ENCODE assay signal across 1 cellular context in the genomic region with DNA sequence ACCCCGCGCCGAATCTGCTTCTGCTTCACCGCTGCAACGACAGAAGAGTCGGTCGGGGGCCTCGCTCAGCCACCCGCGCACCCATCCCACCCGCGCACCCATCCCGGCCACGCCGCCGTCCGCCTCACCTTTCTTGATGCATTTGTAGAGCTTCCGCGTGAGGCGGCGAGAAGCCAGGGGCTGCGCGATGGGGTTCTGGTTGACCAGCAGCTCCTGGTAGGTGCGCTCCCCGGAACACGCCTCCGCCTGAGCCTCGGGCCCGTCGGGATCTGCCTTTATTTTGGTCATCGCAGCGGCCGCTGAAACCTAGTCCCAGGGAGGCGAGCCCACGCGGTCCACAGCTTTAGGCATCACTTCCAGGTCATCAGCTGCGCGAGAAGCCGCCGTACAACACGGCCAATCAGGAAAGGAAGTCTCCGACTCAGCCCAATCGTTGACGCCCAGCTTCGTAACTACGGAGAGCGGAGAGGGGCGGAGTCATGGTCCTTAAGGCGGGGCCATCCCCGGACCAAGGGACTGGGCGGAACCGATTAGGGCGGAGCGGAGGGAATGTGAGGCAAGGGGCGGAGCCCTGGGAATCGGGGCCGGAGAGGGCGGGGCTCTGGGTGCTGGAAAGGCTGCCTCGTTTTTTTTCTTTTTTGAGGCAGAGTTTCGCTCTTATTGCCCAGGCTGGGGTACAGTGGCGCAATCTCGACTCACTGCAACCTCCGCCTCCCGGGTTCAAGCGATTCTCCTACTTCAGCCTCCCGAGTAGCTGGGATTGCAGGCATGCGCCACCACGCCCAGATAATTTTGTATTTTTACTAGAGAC.
TF ChIP-seq lines count a peak whose summit lies in the region.

Gene NHP2, minus strand, starts transcription at position 356 of the 811 bp plus-strand sequence. Its CDS starts 68 bp downstream, at position 288.

TF ChIP-seq in K562, 482 proteins besides CTCF, POLR2A, EP300 and RAD21 (continued from another document and continues in another):
- TF ChIP-seq, protein P1, sequence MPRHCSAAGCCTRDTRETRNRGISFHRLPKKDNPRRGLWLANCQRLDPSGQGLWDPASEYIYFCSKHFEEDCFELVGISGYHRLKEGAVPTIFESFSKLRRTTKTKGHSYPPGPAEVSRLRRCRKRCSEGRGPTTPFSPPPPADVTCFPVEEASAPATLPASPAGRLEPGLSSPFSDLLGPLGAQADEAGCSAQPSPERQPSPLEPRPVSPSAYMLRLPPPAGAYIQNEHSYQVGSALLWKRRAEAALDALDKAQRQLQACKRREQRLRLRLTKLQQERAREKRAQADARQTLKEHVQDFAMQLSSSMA (CRISPR knock-in tag; IDR thresholded peaks at IDR 0.05): no peak
- TF ChIP-seq GMEB1 (CRISPR knock-in tag; IDR thresholded peaks at IDR 0.05) (peak; percentile 24; the same call in 1 of the 2 replicates), KLF16 (IDR thresholded peaks at IDR 0.05) (peak; percentile 64; the same call in 1 of the 2 replicates), DIDO1 (tag; IDR thresholded peaks at IDR 0.05; ENCODE audit: low read depth) (peak; percentile 81; the same call in 1 of the 2 replicates), SIN3B (IDR thresholded peaks at IDR 0.05; ENCODE audit: low read depth) (peak; percentile 91), CHD7 (IDR thresholded peaks at IDR 0.05; ENCODE audit: low read depth, low read length) (no peak), ZNF311 (CRISPR knock-in tag; IDR thresholded peaks at IDR 0.05) (no peak), THRA (IDR thresholded peaks at IDR 0.05) (no peak), ZKSCAN3 (CRISPR knock-in tag; IDR thresholded peaks at IDR 0.05) (no peak), ZNF75A (CRISPR knock-in tag; IDR thresholded peaks at IDR 0.05) (no peak), DACH1 (IDR thresholded peaks at IDR 0.05; ENCODE audit: partially characterized antibody) (peak; percentile 70), SMARCE1 (IDR thresholded peaks at IDR 0.05) (no peak), SETDB1 (IDR thresholded peaks at IDR 0.05; ENCODE audit: low read length) (no peak), EZH2 (IDR thresholded peaks at IDR 0.05; ENCODE audit: borderline replicate concordance, low read depth, low read length) (no peak), TRIM24 (IDR thresholded peaks at IDR 0.05) (no peak)
- TF ChIP-seq, protein P2, sequence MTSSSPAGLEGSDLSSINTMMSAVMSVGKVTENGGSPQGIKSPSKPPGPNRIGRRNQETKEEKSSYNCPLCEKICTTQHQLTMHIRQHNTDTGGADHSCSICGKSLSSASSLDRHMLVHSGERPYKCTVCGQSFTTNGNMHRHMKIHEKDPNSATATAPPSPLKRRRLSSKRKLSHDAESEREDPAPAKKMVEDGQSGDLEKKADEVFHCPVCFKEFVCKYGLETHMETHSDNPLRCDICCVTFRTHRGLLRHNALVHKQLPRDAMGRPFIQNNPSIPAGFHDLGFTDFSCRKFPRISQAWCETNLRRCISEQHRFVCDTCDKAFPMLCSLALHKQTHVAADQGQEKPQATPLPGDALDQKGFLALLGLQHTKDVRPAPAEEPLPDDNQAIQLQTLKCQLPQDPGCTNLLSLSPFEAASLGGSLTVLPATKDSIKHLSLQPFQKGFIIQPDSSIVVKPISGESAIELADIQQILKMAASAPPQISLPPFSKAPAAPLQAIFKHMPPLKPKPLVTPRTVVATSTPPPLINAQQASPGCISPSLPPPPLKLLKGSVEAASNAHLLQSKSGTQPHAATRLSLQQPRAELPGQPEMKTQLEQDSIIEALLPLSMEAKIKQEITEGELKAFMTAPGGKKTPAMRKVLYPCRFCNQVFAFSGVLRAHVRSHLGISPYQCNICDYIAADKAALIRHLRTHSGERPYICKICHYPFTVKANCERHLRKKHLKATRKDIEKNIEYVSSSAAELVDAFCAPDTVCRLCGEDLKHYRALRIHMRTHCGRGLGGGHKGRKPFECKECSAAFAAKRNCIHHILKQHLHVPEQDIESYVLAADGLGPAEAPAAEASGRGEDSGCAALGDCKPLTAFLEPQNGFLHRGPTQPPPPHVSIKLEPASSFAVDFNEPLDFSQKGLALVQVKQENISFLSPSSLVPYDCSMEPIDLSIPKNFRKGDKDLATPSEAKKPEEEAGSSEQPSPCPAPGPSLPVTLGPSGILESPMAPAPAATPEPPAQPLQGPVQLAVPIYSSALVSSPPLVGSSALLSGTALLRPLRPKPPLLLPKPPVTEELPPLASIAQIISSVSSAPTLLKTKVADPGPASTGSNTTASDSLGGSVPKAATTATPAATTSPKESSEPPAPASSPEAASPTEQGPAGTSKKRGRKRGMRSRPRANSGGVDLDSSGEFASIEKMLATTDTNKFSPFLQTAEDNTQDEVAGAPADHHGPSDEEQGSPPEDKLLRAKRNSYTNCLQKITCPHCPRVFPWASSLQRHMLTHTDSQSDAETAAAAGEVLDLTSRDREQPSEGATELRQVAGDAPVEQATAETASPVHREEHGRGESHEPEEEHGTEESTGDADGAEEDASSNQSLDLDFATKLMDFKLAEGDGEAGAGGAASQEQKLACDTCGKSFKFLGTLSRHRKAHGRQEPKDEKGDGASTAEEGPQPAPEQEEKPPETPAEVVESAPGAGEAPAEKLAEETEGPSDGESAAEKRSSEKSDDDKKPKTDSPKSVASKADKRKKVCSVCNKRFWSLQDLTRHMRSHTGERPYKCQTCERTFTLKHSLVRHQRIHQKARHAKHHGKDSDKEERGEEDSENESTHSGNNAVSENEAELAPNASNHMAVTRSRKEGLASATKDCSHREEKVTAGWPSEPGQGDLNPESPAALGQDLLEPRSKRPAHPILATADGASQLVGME (CRISPR knock-in tag; IDR thresholded peaks at IDR 0.05): no peak
- TF ChIP-seq, protein P3, sequence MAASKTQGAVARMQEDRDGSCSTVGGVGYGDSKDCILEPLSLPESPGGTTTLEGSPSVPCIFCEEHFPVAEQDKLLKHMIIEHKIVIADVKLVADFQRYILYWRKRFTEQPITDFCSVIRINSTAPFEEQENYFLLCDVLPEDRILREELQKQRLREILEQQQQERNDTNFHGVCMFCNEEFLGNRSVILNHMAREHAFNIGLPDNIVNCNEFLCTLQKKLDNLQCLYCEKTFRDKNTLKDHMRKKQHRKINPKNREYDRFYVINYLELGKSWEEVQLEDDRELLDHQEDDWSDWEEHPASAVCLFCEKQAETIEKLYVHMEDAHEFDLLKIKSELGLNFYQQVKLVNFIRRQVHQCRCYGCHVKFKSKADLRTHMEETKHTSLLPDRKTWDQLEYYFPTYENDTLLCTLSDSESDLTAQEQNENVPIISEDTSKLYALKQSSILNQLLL (CRISPR knock-in tag; IDR thresholded peaks at IDR 0.05; ENCODE audit: borderline replicate concordance): no peak
- TF ChIP-seq, protein P4, sequence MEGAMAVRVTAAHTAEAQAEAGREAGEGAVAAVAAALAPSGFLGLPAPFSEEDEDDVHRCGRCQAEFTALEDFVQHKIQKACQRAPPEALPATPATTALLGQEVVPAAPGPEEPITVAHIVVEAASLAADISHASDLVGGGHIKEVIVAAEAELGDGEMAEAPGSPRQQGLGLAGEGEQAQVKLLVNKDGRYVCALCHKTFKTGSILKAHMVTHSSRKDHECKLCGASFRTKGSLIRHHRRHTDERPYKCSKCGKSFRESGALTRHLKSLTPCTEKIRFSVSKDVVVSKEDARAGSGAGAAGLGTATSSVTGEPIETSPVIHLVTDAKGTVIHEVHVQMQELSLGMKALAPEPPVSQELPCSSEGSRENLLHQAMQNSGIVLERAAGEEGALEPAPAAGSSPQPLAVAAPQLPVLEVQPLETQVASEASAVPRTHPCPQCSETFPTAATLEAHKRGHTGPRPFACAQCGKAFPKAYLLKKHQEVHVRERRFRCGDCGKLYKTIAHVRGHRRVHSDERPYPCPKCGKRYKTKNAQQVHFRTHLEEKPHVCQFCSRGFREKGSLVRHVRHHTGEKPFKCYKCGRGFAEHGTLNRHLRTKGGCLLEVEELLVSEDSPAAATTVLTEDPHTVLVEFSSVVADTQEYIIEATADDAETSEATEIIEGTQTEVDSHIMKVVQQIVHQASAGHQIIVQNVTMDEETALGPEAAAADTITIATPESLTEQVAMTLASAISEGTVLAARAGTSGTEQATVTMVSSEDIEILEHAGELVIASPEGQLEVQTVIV (CRISPR knock-in tag; IDR thresholded peaks at IDR 0.05; ENCODE audit: borderline replicate concordance): no peak
